In the genomic region with DNA sequence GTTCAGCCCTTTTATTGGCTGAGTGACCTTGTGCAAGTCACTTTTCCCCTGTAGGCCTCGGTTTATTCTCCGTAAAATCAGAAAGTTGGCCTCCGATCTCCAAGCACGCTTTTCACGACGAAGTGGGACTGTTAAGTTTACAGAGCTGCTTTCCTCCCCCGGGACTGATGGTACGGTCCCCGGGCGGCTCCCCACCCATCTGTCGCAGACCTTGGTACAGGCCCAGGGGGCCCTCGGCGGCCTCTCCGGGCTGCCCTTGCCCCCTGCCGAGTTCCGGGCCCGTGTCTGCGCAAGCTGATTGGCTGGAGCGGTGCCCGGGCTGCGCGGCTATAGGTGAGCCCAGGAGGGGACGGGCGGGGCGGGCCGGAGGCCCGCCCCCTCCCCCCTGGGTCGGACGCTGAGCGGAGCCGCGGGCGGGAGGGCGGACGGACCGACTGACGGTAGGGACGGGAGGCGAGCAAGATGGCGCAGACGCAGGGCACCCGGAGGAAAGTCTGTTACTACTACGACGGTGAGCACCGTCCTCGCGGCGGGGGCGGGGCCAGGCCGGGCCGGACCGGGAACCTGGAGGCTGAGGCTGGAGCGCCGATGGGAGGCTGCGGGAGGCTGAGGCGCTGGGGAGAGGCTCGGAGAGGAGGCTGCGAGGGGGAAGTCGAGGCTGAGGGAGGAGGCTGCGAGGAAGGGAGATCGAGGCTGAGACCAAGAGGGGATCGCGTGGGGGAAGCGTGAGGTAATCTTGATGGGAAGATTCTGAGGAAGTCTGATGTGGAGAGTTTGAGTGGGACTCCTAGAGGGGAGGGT, we compare ENCODE assay signal across 1 cellular context.
A peak's percentile ranks its signal among the peaks of the same experiment; 100 is the strongest.
TF ChIP-seq lines count a peak whose summit lies in the region.

A gene (plus strand): TSS at position 376 of the 801 bp plus-strand sequence. CDS start 87 bp downstream, at position 463.

TF ChIP-seq in HepG2, 621 proteins besides CTCF, POLR2A, EP300 and RAD21 (continued from another document and continues in another):
- peak; percentile 79; the same call in 1 of the 2 replicates for TF ChIP-seq ZMYM3 (CRISPR knock-in tag; IDR thresholded peaks at IDR 0.05)
- TF ChIP-seq, protein P1, sequence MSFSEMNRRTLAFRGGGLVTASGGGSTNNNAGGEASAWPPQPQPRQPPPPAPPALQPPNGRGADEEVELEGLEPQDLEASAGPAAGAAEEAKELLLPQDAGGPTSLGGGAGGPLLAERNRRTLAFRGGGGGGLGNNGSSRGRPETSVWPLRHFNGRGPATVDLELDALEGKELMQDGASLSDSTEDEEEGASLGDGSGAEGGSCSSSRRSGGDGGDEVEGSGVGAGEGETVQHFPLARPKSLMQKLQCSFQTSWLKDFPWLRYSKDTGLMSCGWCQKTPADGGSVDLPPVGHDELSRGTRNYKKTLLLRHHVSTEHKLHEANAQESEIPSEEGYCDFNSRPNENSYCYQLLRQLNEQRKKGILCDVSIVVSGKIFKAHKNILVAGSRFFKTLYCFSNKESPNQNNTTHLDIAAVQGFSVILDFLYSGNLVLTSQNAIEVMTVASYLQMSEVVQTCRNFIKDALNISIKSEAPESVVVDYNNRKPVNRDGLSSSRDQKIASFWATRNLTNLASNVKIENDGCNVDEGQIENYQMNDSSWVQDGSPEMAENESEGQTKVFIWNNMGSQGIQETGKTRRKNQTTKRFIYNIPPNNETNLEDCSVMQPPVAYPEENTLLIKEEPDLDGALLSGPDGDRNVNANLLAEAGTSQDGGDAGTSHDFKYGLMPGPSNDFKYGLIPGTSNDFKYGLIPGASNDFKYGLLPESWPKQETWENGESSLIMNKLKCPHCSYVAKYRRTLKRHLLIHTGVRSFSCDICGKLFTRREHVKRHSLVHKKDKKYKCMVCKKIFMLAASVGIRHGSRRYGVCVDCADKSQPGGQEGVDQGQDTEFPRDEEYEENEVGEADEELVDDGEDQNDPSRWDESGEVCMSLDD (CRISPR knock-in tag; IDR thresholded peaks at IDR 0.05; ENCODE audit: borderline replicate concordance), result peak; percentile 46; the same call in 1 of the 2 replicates
- no peak for TF ChIP-seq FOXC1 (CRISPR knock-in tag; IDR thresholded peaks at IDR 0.05; ENCODE audit: borderline replicate concordance)
- no peak for TF ChIP-seq ETV6 (CRISPR knock-in tag; conservative IDR thresholded peaks at IDR 0.05)
- TF ChIP-seq NRL (CRISPR knock-in tag; IDR thresholded peaks at IDR 0.05; ENCODE audit: borderline replicate concordance), result no peak; the same call in 1 of the 2 replicates
- TF ChIP-seq, protein P2, sequence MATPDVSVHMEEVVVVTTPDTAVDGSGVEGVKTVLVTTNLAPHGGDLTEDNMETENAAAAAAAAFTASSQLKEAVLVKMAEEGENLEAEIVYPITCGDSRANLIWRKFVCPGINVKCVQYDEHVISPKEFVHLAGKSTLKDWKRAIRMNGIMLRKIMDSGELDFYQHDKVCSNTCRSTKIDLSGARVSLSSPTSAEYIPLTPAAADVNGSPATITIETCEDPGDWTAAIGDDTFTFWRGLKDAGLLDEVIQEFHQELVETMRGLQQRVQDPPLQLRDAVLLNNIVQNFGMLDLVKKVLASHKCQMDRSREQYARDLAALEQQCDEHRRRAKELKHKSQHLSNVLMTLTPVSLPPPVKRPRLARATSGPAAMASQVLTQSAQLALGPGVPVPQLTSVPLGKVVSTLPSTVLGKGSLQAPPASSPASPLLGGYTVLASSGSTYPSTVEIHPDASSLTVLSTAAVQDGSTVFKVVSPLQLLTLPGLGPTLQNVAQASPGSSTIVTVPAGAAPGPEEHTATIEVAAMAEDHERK (CRISPR knock-in tag; IDR thresholded peaks at IDR 0.05; ENCODE audit: low read depth), result no peak
- no peak for TF ChIP-seq NFE2 (CRISPR knock-in tag; IDR thresholded peaks at IDR 0.05)
- TF ChIP-seq, protein P3, sequence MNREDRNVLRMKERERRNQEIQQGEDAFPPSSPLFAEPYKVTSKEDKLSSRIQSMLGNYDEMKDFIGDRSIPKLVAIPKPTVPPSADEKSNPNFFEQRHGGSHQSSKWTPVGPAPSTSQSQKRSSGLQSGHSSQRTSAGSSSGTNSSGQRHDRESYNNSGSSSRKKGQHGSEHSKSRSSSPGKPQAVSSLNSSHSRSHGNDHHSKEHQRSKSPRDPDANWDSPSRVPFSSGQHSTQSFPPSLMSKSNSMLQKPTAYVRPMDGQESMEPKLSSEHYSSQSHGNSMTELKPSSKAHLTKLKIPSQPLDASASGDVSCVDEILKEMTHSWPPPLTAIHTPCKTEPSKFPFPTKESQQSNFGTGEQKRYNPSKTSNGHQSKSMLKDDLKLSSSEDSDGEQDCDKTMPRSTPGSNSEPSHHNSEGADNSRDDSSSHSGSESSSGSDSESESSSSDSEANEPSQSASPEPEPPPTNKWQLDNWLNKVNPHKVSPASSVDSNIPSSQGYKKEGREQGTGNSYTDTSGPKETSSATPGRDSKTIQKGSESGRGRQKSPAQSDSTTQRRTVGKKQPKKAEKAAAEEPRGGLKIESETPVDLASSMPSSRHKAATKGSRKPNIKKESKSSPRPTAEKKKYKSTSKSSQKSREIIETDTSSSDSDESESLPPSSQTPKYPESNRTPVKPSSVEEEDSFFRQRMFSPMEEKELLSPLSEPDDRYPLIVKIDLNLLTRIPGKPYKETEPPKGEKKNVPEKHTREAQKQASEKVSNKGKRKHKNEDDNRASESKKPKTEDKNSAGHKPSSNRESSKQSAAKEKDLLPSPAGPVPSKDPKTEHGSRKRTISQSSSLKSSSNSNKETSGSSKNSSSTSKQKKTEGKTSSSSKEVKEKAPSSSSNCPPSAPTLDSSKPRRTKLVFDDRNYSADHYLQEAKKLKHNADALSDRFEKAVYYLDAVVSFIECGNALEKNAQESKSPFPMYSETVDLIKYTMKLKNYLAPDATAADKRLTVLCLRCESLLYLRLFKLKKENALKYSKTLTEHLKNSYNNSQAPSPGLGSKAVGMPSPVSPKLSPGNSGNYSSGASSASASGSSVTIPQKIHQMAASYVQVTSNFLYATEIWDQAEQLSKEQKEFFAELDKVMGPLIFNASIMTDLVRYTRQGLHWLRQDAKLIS (CRISPR knock-in tag; IDR thresholded peaks at IDR 0.05), result no peak
- TF ChIP-seq, protein P4, sequence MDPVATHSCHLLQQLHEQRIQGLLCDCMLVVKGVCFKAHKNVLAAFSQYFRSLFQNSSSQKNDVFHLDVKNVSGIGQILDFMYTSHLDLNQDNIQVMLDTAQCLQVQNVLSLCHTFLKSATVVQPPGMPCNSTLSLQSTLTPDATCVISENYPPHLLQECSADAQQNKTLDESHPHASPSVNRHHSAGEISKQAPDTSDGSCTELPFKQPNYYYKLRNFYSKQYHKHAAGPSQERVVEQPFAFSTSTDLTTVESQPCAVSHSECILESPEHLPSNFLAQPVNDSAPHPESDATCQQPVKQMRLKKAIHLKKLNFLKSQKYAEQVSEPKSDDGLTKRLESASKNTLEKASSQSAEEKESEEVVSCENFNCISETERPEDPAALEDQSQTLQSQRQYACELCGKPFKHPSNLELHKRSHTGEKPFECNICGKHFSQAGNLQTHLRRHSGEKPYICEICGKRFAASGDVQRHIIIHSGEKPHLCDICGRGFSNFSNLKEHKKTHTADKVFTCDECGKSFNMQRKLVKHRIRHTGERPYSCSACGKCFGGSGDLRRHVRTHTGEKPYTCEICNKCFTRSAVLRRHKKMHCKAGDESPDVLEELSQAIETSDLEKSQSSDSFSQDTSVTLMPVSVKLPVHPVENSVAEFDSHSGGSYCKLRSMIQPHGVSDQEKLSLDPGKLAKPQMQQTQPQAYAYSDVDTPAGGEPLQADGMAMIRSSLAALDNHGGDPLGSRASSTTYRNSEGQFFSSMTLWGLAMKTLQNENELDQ (CRISPR knock-in tag; IDR thresholded peaks at IDR 0.05; ENCODE audit: borderline replicate concordance), result no peak
- peak; percentile 36; the same call in 1 of the 2 replicates for TF ChIP-seq ZNF772 (CRISPR knock-in tag; IDR thresholded peaks at IDR 0.05)
- TF ChIP-seq RARA (CRISPR knock-in tag; IDR thresholded peaks at IDR 0.05), result peak; percentile 18; the same call in 1 of the 2 replicates
- no peak; the same call in 1 of the 2 replicates for TF ChIP-seq AHR (CRISPR knock-in tag; IDR thresholded peaks at IDR 0.05)
- TF ChIP-seq MTF2 (CRISPR knock-in tag; IDR thresholded peaks at IDR 0.05; ENCODE audit: borderline replicate concordance), result 0 out of 2 replicates have a peak, but pooled peaks have one; percentile 23
- no peak for TF ChIP-seq PAF1 (CRISPR knock-in tag; IDR thresholded peaks at IDR 0.05)
- TF ChIP-seq HOXA9 (CRISPR knock-in tag; IDR thresholded peaks at IDR 0.05; ENCODE audit: borderline replicate concordance), result no peak
- peak; percentile 92 for TF ChIP-seq EEA1 (CRISPR knock-in tag; IDR thresholded peaks at IDR 0.05; ENCODE audit: borderline replicate concordance)
- TF ChIP-seq PITX1 (CRISPR knock-in tag; IDR thresholded peaks at IDR 0.05), result no peak; the same call in 1 of the 2 replicates
- TF ChIP-seq MYNN (CRISPR knock-in tag; IDR thresholded peaks at IDR 0.05; ENCODE audit: low read depth), result no peak
- TF ChIP-seq, protein P5, sequence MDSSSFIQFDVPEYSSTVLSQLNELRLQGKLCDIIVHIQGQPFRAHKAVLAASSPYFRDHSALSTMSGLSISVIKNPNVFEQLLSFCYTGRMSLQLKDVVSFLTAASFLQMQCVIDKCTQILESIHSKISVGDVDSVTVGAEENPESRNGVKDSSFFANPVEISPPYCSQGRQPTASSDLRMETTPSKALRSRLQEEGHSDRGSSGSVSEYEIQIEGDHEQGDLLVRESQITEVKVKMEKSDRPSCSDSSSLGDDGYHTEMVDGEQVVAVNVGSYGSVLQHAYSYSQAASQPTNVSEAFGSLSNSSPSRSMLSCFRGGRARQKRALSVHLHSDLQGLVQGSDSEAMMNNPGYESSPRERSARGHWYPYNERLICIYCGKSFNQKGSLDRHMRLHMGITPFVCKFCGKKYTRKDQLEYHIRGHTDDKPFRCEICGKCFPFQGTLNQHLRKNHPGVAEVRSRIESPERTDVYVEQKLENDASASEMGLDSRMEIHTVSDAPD (CRISPR knock-in tag; IDR thresholded peaks at IDR 0.05), result no peak
- TF ChIP-seq, protein P6, sequence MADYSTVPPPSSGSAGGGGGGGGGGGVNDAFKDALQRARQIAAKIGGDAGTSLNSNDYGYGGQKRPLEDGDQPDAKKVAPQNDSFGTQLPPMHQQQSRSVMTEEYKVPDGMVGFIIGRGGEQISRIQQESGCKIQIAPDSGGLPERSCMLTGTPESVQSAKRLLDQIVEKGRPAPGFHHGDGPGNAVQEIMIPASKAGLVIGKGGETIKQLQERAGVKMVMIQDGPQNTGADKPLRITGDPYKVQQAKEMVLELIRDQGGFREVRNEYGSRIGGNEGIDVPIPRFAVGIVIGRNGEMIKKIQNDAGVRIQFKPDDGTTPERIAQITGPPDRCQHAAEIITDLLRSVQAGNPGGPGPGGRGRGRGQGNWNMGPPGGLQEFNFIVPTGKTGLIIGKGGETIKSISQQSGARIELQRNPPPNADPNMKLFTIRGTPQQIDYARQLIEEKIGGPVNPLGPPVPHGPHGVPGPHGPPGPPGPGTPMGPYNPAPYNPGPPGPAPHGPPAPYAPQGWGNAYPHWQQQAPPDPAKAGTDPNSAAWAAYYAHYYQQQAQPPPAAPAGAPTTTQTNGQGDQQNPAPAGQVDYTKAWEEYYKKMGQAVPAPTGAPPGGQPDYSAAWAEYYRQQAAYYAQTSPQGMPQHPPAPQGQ (CRISPR knock-in tag; IDR thresholded peaks at IDR 0.05; ENCODE audit: borderline replicate concordance), result no peak
- peak; percentile 40; the same call in 1 of the 2 replicates for TF ChIP-seq ZNF232 (CRISPR knock-in tag; IDR thresholded peaks at IDR 0.05; ENCODE audit: borderline replicate concordance)
- TF ChIP-seq, protein P7, sequence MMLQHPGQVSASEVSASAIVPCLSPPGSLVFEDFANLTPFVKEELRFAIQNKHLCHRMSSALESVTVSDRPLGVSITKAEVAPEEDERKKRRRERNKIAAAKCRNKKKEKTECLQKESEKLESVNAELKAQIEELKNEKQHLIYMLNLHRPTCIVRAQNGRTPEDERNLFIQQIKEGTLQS (CRISPR knock-in tag; IDR thresholded peaks at IDR 0.05), result no peak; the same call in 1 of the 2 replicates
- no peak for TF ChIP-seq SRSF4 (IDR thresholded peaks at IDR 0.05; ENCODE audit: low read depth, low read length, poor library complexity, severe bottlenecking)
- TF ChIP-seq ARNTL (CRISPR knock-in tag; IDR thresholded peaks at IDR 0.05), result no peak; the same call in 1 of the 2 replicates
- TF ChIP-seq, protein P8, sequence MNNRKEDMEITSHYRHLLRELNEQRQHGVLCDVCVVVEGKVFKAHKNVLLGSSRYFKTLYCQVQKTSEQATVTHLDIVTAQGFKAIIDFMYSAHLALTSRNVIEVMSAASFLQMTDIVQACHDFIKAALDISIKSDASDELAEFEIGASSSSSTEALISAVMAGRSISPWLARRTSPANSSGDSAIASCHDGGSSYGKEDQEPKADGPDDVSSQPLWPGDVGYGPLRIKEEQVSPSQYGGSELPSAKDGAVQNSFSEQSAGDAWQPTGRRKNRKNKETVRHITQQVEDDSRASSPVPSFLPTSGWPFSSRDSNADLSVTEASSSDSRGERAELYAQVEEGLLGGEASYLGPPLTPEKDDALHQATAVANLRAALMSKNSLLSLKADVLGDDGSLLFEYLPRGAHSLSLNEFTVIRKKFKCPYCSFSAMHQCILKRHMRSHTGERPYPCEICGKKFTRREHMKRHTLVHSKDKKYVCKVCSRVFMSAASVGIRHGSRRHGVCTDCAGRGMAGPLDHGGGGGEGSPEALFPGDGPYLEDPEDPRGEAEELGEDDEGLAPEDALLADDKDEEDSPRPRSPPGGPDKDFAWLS (CRISPR knock-in tag; IDR thresholded peaks at IDR 0.05; ENCODE audit: borderline replicate concordance), result no peak
- TF ChIP-seq, protein P9, sequence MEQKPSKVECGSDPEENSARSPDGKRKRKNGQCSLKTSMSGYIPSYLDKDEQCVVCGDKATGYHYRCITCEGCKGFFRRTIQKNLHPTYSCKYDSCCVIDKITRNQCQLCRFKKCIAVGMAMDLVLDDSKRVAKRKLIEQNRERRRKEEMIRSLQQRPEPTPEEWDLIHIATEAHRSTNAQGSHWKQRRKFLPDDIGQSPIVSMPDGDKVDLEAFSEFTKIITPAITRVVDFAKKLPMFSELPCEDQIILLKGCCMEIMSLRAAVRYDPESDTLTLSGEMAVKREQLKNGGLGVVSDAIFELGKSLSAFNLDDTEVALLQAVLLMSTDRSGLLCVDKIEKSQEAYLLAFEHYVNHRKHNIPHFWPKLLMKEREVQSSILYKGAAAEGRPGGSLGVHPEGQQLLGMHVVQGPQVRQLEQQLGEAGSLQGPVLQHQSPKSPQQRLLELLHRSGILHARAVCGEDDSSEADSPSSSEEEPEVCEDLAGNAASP (CRISPR knock-in tag; IDR thresholded peaks at IDR 0.05; ENCODE audit: borderline replicate concordance), result no peak
- TF ChIP-seq, protein P10, sequence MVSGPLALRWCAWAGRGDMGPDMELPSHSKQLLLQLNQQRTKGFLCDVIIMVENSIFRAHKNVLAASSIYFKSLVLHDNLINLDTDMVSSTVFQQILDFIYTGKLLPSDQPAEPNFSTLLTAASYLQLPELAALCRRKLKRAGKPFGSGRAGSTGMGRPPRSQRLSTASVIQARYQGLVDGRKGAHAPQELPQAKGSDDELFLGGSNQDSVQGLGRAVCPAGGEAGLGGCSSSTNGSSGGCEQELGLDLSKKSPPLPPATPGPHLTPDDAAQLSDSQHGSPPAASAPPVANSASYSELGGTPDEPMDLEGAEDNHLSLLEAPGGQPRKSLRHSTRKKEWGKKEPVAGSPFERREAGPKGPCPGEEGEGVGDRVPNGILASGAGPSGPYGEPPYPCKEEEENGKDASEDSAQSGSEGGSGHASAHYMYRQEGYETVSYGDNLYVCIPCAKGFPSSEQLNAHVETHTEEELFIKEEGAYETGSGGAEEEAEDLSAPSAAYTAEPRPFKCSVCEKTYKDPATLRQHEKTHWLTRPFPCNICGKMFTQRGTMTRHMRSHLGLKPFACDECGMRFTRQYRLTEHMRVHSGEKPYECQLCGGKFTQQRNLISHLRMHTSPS (CRISPR knock-in tag; IDR thresholded peaks at IDR 0.05; ENCODE audit: low read depth), result no peak
- TF ChIP-seq ZNF431 (CRISPR knock-in tag; IDR thresholded peaks at IDR 0.05; ENCODE audit: borderline replicate concordance, low read depth), result no peak
- peak; percentile 82; the same call in 1 of the 2 replicates for TF ChIP-seq ZNF768 (CRISPR knock-in tag; IDR thresholded peaks at IDR 0.05)
- TF ChIP-seq ZC3H4 (CRISPR knock-in tag; IDR thresholded peaks at IDR 0.05; ENCODE audit: borderline replicate concordance), result no peak
